In the genomic region with DNA sequence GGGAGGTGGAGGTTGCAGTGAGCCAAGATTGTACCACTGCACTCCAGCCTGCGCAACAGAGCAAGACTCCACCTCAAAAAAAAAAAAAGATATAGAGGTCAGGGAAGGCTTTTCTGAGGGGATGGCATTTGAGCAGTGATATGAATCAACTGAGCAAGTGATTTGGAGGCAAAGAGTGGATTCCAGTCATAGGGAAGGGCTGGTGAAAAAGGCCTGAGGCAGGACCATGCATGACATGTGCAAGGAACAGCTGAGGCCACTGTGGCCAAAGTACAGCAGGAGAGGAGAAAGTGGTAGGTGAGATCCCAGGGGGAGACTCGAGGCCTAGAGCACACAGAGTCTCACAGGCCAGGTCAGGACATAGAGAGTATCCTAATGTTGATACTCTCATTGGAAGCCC, we compare ENCODE assay signal across 25 cellular contexts. TPM values are rescaled to one million over a fixed set of nuclear protein-coding genes. Genes with fewer than 3 reads are reported as not detected.
"Had no signal": no experiment of that assay in that cellular context is flagged by ENCODE, and none has a peak within 500 bp of the region (broad histone marks: within the 10 kb centered on the region; RNA-seq: fewer than 3 reads in every experiment).

No MANE protein-coding gene starts in this region.

- H3K4me3 ChIP-seq: colonic mucosa, coronary artery, dorsolateral prefrontal cortex, esophagus muscularis mucosa, esophagus squamous epithelium, gastrocnemius medialis, gastroesophageal sphincter, heart left ventricle, heart right ventricle had no signal

- H3K36me3 ChIP-seq: colonic mucosa, esophagus muscularis mucosa, esophagus squamous epithelium, gastrocnemius medialis, gastroesophageal sphincter, heart left ventricle, heart right ventricle had no signal

- H3K4me1 ChIP-seq: colonic mucosa, esophagus muscularis mucosa, esophagus squamous epithelium, foreskin keratinocyte, gastrocnemius medialis, gastroesophageal sphincter, heart left ventricle, heart right ventricle had no signal

- H3K9me3 ChIP-seq: colonic mucosa, esophagus muscularis mucosa, esophagus squamous epithelium, gastrocnemius medialis, gastroesophageal sphincter had no signal

- H3K27ac ChIP-seq: colonic mucosa, coronary artery, dorsolateral prefrontal cortex, epithelial cell of prostate, esophagus muscularis mucosa, esophagus squamous epithelium, foreskin keratinocyte, gastrocnemius medialis, gastroesophageal sphincter, heart left ventricle, heart right ventricle had no signal

- H3K27me3 ChIP-seq: colonic mucosa, dorsolateral prefrontal cortex, foreskin keratinocyte, gastrocnemius medialis had no signal

- DNase-seq: colonic mucosa; cortex of kidney; dermis blood vessel endothelial cell; dorsolateral prefrontal cortex; effector CD4-positive, alpha-beta T cell; effector CD8-positive, alpha-beta T cell; effector memory CD4-positive, alpha-beta T cell; effector memory CD8-positive, alpha-beta T cell; endodermal cell; erythroblast; esophagus squamous epithelium; foreskin fibroblast; foreskin keratinocyte; foreskin melanocyte; gastrocnemius medialis; glutamatergic neuron; head of caudate nucleus; heart left ventricle; heart right ventricle had no signal

RNA-seq across cellular contexts. Expression of a gene that starts 20.1 kb away (rescaled TPM):
- polyA plus RNA-seq: endothelial cell of umbilical vein, fibroblast of lung, foreskin keratinocyte had no signal
